In genomic region chr12:28156804-28157203, GRCh38 we compare ENCODE assay signal across 19 cellular contexts. TPM values are rescaled to one million over a fixed set of nuclear protein-coding genes. Genes with fewer than 3 reads are reported as not detected.
DNase-seq lines count a peak whose midpoint lies in the region; ATAC-seq and TF ChIP-seq lines count a peak whose summit lies in the region.
"Had no signal": no experiment of that assay in that cellular context is flagged by ENCODE, and none has a peak within 500 bp of the region (broad histone marks: within the 10 kb centered on the region; RNA-seq: fewer than 3 reads in every experiment).

No MANE protein-coding gene starts in this region.

- H3F3A ChIP-seq in GM23338 (replicated peaks; ENCODE audit: low read depth): no peaks in the 10 kb centered on the region

- TF ChIP-seq CTCF in GM23338 (conservative IDR thresholded peaks at IDR 0.05; ENCODE audit: low read depth in 2 of 2) (no peak), nephron progenitor cell (IDR thresholded peaks at IDR 0.05) (no peak)

- H3K27me3 Mint-ChIP-seq in GM23338 (ENCODE audit: insufficient read depth, low read depth, poor library complexity) (peaks cover 1% of the 10 kb centered on the region), nephron progenitor cell (ENCODE audit: low read depth, poor library complexity) (no peaks in the 10 kb centered on the region)

- H3K9me3 Mint-ChIP-seq in GM23338: no peaks in the 10 kb centered on the region
- H3K9me3 Mint-ChIP-seq in nephron progenitor cell: peaks cover 9% of the 10 kb centered on the region
- H3K9me3 Mint-ChIP-seq: HFFc6 had no signal

- peak overlapping the region; percentile 80 for H3K4me2 ChIP-seq in BLaER1
- no peak overlapping the region for H3K4me2 ChIP-seq in GM23338

- no peaks in the 10 kb centered on the region for H3K79me2 ChIP-seq in GM23338 (replicated peaks; ENCODE audit: insufficient read depth)

- no peaks in the 10 kb centered on the region for H3K27me3 ChIP-seq in BLaER1
- H3K27me3 ChIP-seq in GM23338 (ENCODE audit: insufficient read depth): no peaks in the 10 kb centered on the region

- no peaks in the 10 kb centered on the region for H3K36me3 ChIP-seq in BLaER1
- H3K36me3 ChIP-seq in GM23338 (ENCODE audit: insufficient read depth): no peaks in the 10 kb centered on the region
- no peaks in the 10 kb centered on the region for H3K36me3 ChIP-seq in SK-N-MC (ENCODE audit: insufficient read depth, low read length)
- H3K36me3 ChIP-seq: HAP-1 had no signal

- no peaks in the 10 kb centered on the region for H4K20me1 ChIP-seq in BLaER1
- no peaks in the 10 kb centered on the region for H4K20me1 ChIP-seq in GM23338 (replicated peaks; ENCODE audit: insufficient read depth)

- H3K9me2 ChIP-seq in GM23338 (ENCODE audit: insufficient read depth): no peaks in the 10 kb centered on the region; the same call in 1 of the 2 replicates

- H3K9ac ChIP-seq in BLaER1 (peak overlapping the region; percentile 65; the same call in 1 of the 2 replicates), SK-N-MC (ENCODE audit: insufficient read length) (no peak overlapping the region)

- H3K27ac Mint-ChIP-seq in GM23338 (0 out of 2 replicates have a peak overlapping the region, but pooled peaks have one; percentile 1), nephron progenitor cell (no peak overlapping the region)
- H3K27ac Mint-ChIP-seq: HFFc6 had no signal

- no peak overlapping the region; the same call in 1 of the 2 replicates for H3K4me3 ChIP-seq in BLaER1
- H3K4me3 ChIP-seq in GM23338: no peak overlapping the region
- peak overlapping the region; percentile 40; the same call in 1 of the 2 replicates for H3K4me3 ChIP-seq in SK-N-MC
- H3K4me3 ChIP-seq: HAP-1 had no signal

- no peak for ATAC-seq in GM23338
- ATAC-seq in HG03342 (IDR thresholded peaks at IDR 0.05; ENCODE audit: unreplicated experiment): no peak
- no peak for ATAC-seq in HG02852 (IDR thresholded peaks at IDR 0.05; ENCODE audit: unreplicated experiment)

- H3K9me3 ChIP-seq in BLaER1 (peaks cover 15% of the 10 kb centered on the region), SK-N-MC (ENCODE audit: low read depth, low read length) (no peaks in the 10 kb centered on the region)
- H3K9me3 ChIP-seq: HAP-1 had no signal

- H3K4me1 ChIP-seq in BLaER1 (peaks cover 43% of the 10 kb centered on the region), GM23338 (ENCODE audit: insufficient read depth) (no peaks in the 10 kb centered on the region; the same call in 1 of the 2 replicates)

- no peaks in the 10 kb centered on the region for H3K36me3 Mint-ChIP-seq in GM23338 (ENCODE audit: low read depth)
- H3K36me3 Mint-ChIP-seq in nephron progenitor cell (ENCODE audit: low read depth): no peaks in the 10 kb centered on the region

- peak overlapping the region; percentile 8; the same call in 1 of the 2 replicates for H2AFZ ChIP-seq in GM23338

- H3K4me3 Mint-ChIP-seq in GM23338: no peak overlapping the region
- H3K4me3 Mint-ChIP-seq in nephron progenitor cell: no peak overlapping the region
- H3K4me3 Mint-ChIP-seq: CD4-positive, alpha-beta memory T cell; HFFc6 had no signal

- peak overlapping the region; percentile 77 for H3K27ac ChIP-seq in BLaER1
- H3K27ac ChIP-seq in GM23338 (ENCODE audit: low read depth): no peak overlapping the region
- peak overlapping the region; percentile 89 for H3K27ac ChIP-seq in SK-N-MC
- H3K27ac ChIP-seq: C4-2B, HL-60 had no signal

- DNase-seq in GM23338 (ENCODE audit: low spot score) (no peak), SK-N-MC (ENCODE audit: low read depth, low spot score) (no peak), nephron progenitor cell (peak; percentile 14), SK-N-DZ (ENCODE audit: low spot score) (no peak)
- DNase-seq: 8988T; ACHN; CD4-positive, alpha-beta memory T cell; DMS153; DND-41; GF-D8; GOT3; HFFc6; KBM-7 had no signal

- peaks cover 8% of the 10 kb centered on the region for H3K4me1 Mint-ChIP-seq in GM23338
- peaks cover 32% of the 10 kb centered on the region for H3K4me1 Mint-ChIP-seq in nephron progenitor cell

TF ChIP-seq in GM23338, 12 proteins besides CTCF, POLR2A, EP300 and RAD21:
- TF ChIP-seq EZH2 (IDR thresholded peaks at IDR 0.05; ENCODE audit: low read depth, unreplicated experiment): no peak

RNA-seq across cellular contexts. Expression of gene CCDC91, which starts 33.5 kb away (rescaled TPM):
- total RNA-seq in GM23338 (2014; rRNA removed; shearing (Covaris generic)): 17.0 and 24.7 TPM in 2 replicates
- polyA plus RNA-seq in GM23338 (2016; fragmentation: Nextera tagmentation; extraction: Ambion mirVana): 40.0 and 48.7 TPM in 2 replicates
- 22.9 and 34.4 TPM in 2 replicates for polyA plus RNA-seq in SK-N-DZ (2014; cell fraction: cytosol; rRNA removed)
- polyA plus RNA-seq in SK-N-DZ (2014; cell fraction: nucleus; rRNA removed): 12.5 and 15.6 TPM in 2 replicates
